ENCODE assay signal across 1 cellular context in genomic region chr10:113059001-113059780, GRCh38.
TF ChIP-seq lines count a peak whose summit lies in the region.

No MANE protein-coding gene starts in this region.

TF ChIP-seq in HEK293, 187 proteins besides CTCF, POLR2A, EP300 and RAD21 (continued from another document):
- TF ChIP-seq SALL2 (tag by site-specific recombination; IDR thresholded peaks at IDR 0.05; ENCODE audit: borderline replicate concordance), result no peak
- TF ChIP-seq GLI4 (tag by site-specific recombination; IDR thresholded peaks at IDR 0.05), result no peak
- no peak for TF ChIP-seq GLI2 (tag by site-specific recombination; IDR thresholded peaks at IDR 0.05; ENCODE audit: borderline replicate concordance, low read depth)
- no peak for TF ChIP-seq ZBTB21 (tag by site-specific recombination; IDR thresholded peaks at IDR 0.05)
- TF ChIP-seq REPIN1 (tag by site-specific recombination; IDR thresholded peaks at IDR 0.05; ENCODE audit: low read depth), result no peak
- peak; percentile 27; the same call in 1 of the 2 replicates for TF ChIP-seq ZNF335 (tag by site-specific recombination; conservative IDR thresholded peaks at IDR 0.05)
- TF ChIP-seq SP2 (tag by site-specific recombination; IDR thresholded peaks at IDR 0.05), result no peak
- TF ChIP-seq ZNF792 (tag by site-specific recombination; IDR thresholded peaks at IDR 0.05), result no peak
- peak; percentile 62; the same call in 1 of the 2 replicates for TF ChIP-seq MYNN (tag by site-specific recombination; IDR thresholded peaks at IDR 0.05; ENCODE audit: borderline replicate concordance)
- no peak for TF ChIP-seq ZNF626 (tag by site-specific recombination; IDR thresholded peaks at IDR 0.05)
- TF ChIP-seq ZNF639 (tag by site-specific recombination; IDR thresholded peaks at IDR 0.05), result no peak
- TF ChIP-seq YY1 (tag by site-specific recombination; IDR thresholded peaks at IDR 0.05), result no peak
- no peak for TF ChIP-seq ZNF16 (tag by site-specific recombination; IDR thresholded peaks at IDR 0.05; ENCODE audit: low read depth)
- no peak for TF ChIP-seq KLF17 (tag by site-specific recombination; IDR thresholded peaks at IDR 0.05)
- no peak for TF ChIP-seq ZNF169 (tag by site-specific recombination; IDR thresholded peaks at IDR 0.05)
TF ChIP-seq in HEK293: peak in this region for 4.
